ENCODE assay signal across 8 cellular contexts in the genomic region with DNA sequence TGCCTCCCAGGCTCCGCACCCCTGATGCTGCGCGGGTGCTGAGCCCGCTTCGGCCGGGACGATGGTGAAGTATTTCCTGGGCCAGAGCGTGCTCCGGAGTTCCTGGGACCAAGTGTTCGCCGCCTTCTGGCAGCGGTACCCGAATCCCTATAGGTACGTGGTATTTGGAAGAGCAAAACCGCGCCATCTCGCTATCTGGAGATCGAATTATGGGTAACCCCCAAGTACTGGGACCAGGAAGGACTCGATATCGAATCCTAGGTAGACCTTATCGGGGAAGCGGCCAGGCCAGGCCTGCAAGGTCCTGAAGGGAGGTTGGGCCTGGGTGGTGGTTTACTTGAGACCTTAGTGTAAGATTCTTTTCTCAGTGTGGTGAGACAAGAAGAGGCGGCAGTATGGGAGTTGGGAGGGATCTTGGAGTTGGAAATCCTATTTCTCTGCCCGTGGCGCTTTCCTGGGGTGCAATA. TPM values are rescaled to one million over a fixed set of nuclear protein-coding genes. Genes with fewer than 3 reads are reported as not detected.
DNase-seq lines count a peak whose midpoint lies in the region; ATAC-seq, FAIRE-seq and TF ChIP-seq lines count a peak whose summit lies in the region.

No MANE protein-coding gene starts in this region.

- H3K4me3 Mint-ChIP-seq in CD8-positive, alpha-beta memory T cell, result peak overlapping the region; percentile 93 to 98 (median 96)

- DNase-seq in CD8-positive, alpha-beta memory T cell, result no peak
- peak in 3 of 4 experiments; percentile 31 to 58 (median 55) for DNase-seq in K562 (ENCODE audit: extremely low read depth in 1 of 4, low spot score in 3 of 4)
- no peak for DNase-seq in lower leg skin (ENCODE audit: low spot score in 2 of 2)
- no peak for DNase-seq in COR-L47 (lab: John Stamatoyannopoulos, UW)

- peak overlapping the region; percentile 93 to 99 for H3K9ac ChIP-seq in K562 (ENCODE audit: insufficient read depth in 1 of 2, low read depth in 2 of 2, low read length in 2 of 2)

- H3K9me3 ChIP-seq in CD8-positive, alpha-beta memory T cell (ENCODE audit: low read length), result no peaks in the 10 kb centered on the region
- H3K9me3 ChIP-seq in K562 (replicated peaks; ENCODE audit: control insufficient read depth, insufficient read depth, low read depth, low read length), result no peaks in the 10 kb centered on the region

- H3K36me3 Mint-ChIP-seq in CD8-positive, alpha-beta memory T cell, result peaks cover 6 to 39% (median 8%) of the 10 kb centered on the region in 3 donors

- peaks cover 19% of the 10 kb centered on the region for H3K36me3 ChIP-seq in CD8-positive, alpha-beta memory T cell (ENCODE audit: insufficient read depth, low read length)
- H3K36me3 ChIP-seq in K562 (ENCODE audit: control insufficient read depth, insufficient read depth, low read length) (peaks cover 58% of the 10 kb centered on the region), urinary bladder (ENCODE audit: insufficient read depth) (no peaks in the 10 kb centered on the region)

- in situ Hi-C loops in K562 (cut with MboI), result no loop called here

- TF ChIP-seq POLR2A in K562 (conservative IDR thresholded peaks at IDR 0.05) (no peak), lower leg skin (IDR thresholded peaks at IDR 0.05) (no peak)

- peak overlapping the region; percentile 99 for H3K4me3 ChIP-seq in CD8-positive, alpha-beta memory T cell (ENCODE audit: low read length)
- peak overlapping the region; percentile 88 for H3K4me3 ChIP-seq in K562
- H3K4me3 ChIP-seq in lower leg skin (ENCODE audit: low read depth, poor library complexity, severe bottlenecking), result peak overlapping the region; percentile 88
- H3K4me3 ChIP-seq in urinary bladder (ENCODE audit: low read depth, low read length), result peak overlapping the region; percentile 88

- no peaks in the 10 kb centered on the region for H3K9me3 Mint-ChIP-seq in CD8-positive, alpha-beta memory T cell

- H2AFZ ChIP-seq in K562 (ENCODE audit: low read depth, low read length), result peak overlapping the region; percentile 86

- peaks cover 63 to 81% (median 73%) of the 10 kb centered on the region in 3 donors for H3K4me1 Mint-ChIP-seq in CD8-positive, alpha-beta memory T cell

- WGBS in K562 (ENCODE audit: insufficient coverage, low coverage, missing lambda C conversion rate), result 0% methylated on average over 22 of the region's 25 CpGs
- 2% methylated on average over 18 to 19 of the region's 25 CpGs for WGBS in lower leg skin, 2 donors
- under 1% methylated on average over 25 of the region's 25 CpGs for WGBS in urinary bladder

- CTCF ChIA-PET in CD8-positive, alpha-beta memory T cell (lab: Charles Lee), result interaction anchor here (0.8 to 2.0 kb wide), 7 partner anchors 9 to 192 kb away, joined by 3 to 8 read pairs (median 4); no protein-coding TSS in a partner anchor
- CTCF ChIA-PET in K562 (lab: Yijun Ruan, JAX; ENCODE audit: low intra/inter-chr PET ratio), result no interaction called here

- POLR2A ChIA-PET in CD8-positive, alpha-beta memory T cell (lab: Charles Lee), result interaction anchor here (1.0 to 1.5 kb wide), 4 partner anchors 9 to 168 kb away, joined by 3 to 6 read pairs (median 4); no protein-coding TSS in a partner anchor
- POLR2A ChIA-PET in K562 (lab: Yijun Ruan, JAX), result interaction anchor here (0.6 to 1.4 kb wide), 5 partner anchors 9 to 835 kb away, joined by 3 to 4 read pairs (median 3); partner anchors contain the start of gene LMAN2

- H3K27ac Mint-ChIP-seq in CD8-positive, alpha-beta memory T cell, result peak overlapping the region; percentile 92 to 99 (median 95)

- ATAC-seq in HG03571 (IDR thresholded peaks at IDR 0.05; ENCODE audit: unreplicated experiment) (peak; percentile 12), K562 (no peak), HG03469 (IDR thresholded peaks at IDR 0.05; ENCODE audit: unreplicated experiment) (no peak), HG02623 (IDR thresholded peaks at IDR 0.05; ENCODE audit: unreplicated experiment) (no peak)

- TF ChIP-seq EP300 in K562 (IDR thresholded peaks at IDR 0.05; ENCODE audit: low read length), result no peak

- H3K9me1 ChIP-seq in K562 (ENCODE audit: control insufficient read depth, insufficient read depth, low read length), result no peaks in the 10 kb centered on the region

- no peak for FAIRE-seq in K562 (lab: Jason Lieb, UNC)

- no peaks in the 10 kb centered on the region for H3K27me3 ChIP-seq in CD8-positive, alpha-beta memory T cell (ENCODE audit: insufficient read depth, low read length, poor library complexity, severe bottlenecking)
- no peaks in the 10 kb centered on the region for H3K27me3 ChIP-seq in K562 (ENCODE audit: control insufficient read depth in 2 of 2, insufficient read depth in 2 of 2, low read length in 2 of 2)

- TF ChIP-seq CTCF in K562 (IDR thresholded peaks at IDR 0.05 in 2 of 3, conservative IDR thresholded peaks at IDR 0.05 in 1 of 3; ENCODE audit: insufficient read depth in 2 of 3, low read depth in 1 of 3, low read length in 3 of 3) (no peak), lower leg skin (IDR thresholded peaks at IDR 0.05) (no peak)

- H3K4me2 ChIP-seq in K562 (ENCODE audit: insufficient read depth, low read length), result peak overlapping the region; percentile 94

- peaks cover 0 to 3% of the 10 kb centered on the region in 2 donors for H3K27me3 Mint-ChIP-seq in CD8-positive, alpha-beta memory T cell

- H4K20me1 ChIP-seq in K562 (replicated peaks; ENCODE audit: control insufficient read depth, insufficient read depth, low read length), result peaks cover 10% of the 10 kb centered on the region

- H3K27ac ChIP-seq in CD8-positive, alpha-beta memory T cell (ENCODE audit: low read depth, low read length), result peak overlapping the region; percentile 91
- H3K27ac ChIP-seq in K562 (ENCODE audit: extremely low read depth, low read depth, low read length) (peak overlapping the region; percentile 89), urinary bladder (ENCODE audit: low read depth) (no peak overlapping the region)

- BruUV-seq in K562 (replicated peaks; lab: Mats Ljungman, UMichigan), result no TSS peak

- intact Hi-C loops in K562 (cut with micrococcal nuclease), result loop anchor here (5.0 kb wide), 1 partner anchor 172 kb away; the partner anchor contains the start of gene NSD1
- intact Hi-C loops in lower leg skin (cut with DNase I; ENCODE audit: low total_unique reads), result loop anchor here (10.0 kb wide), 1 partner anchor 189 kb away; no protein-coding TSS in a partner anchor

- peaks cover 56% of the 10 kb centered on the region for H3K4me1 ChIP-seq in CD8-positive, alpha-beta memory T cell (ENCODE audit: insufficient read depth, low read length)
- H3K4me1 ChIP-seq in K562 (replicated peaks in 1 of 2; ENCODE audit: control insufficient read depth in 2 of 2, insufficient read depth in 2 of 2, low read length in 2 of 2) (peaks cover 32 to 39% of the 10 kb centered on the region in 2 experiments), urinary bladder (ENCODE audit: insufficient read depth) (peaks cover 2% of the 10 kb centered on the region)

- TF ChIP-seq RAD21 in K562 (CRISPR knock-in tag; conservative IDR thresholded peaks at IDR 0.05 in 1 of 2, IDR thresholded peaks at IDR 0.05 in 1 of 2), result no peak

- H3K79me2 ChIP-seq in K562 (ENCODE audit: control insufficient read depth, insufficient read depth, low read length), result peaks cover 48% of the 10 kb centered on the region

RNA-seq across cellular contexts. Expression of gene PRELID1, which starts 0.4 kb away (rescaled TPM):
- 100 to 1,000 TPM; 342 to 344 TPM for total RNA-seq in CD8-positive, alpha-beta memory T cell
- 235 TPM for polyA plus RNA-seq in CD8-positive, alpha-beta memory T cell
- 48.2 and 87.9 TPM in 2 replicates for total RNA-seq in K562 (2011; cell fraction: chromatin; rRNA removed; ENCODE audit: low replicate concordance)
- total RNA-seq in K562 (2011; cell fraction: nucleolus; rRNA removed), result 113 and 136 TPM in 2 replicates
- total RNA-seq in K562 (2011; cell fraction: nucleoplasm; rRNA removed), result 88.0 and 98.6 TPM in 2 replicates
- total RNA-seq in K562 (2014; rRNA removed) (330 and 397 TPM in 2 replicates), K562 (2014; rRNA removed; fragmentation: Illumina TruSeq; extraction: Trizol) (240 and 288 TPM in 2 replicates), K562 (2015; rRNA removed; fragmentation: Illumina TruSeq; extraction: Trizol) (336 and 342 TPM in 2 replicates), K562 (2021) (357 and 376 TPM in 2 replicates), lower leg skin (100 to 1,000 TPM in 2 of 4 donors, 10 to 100 TPM in 2; 60.7 to 122 (median 96.7) TPM), urinary bladder (40.8 TPM)
- polyA plus RNA-seq in K562 (2011; rRNA removed) (306 and 340 TPM in 2 replicates), K562 (2014; fragmentation: Illumina TruSeq; extraction: Trizol) (313 and 379 TPM in 2 replicates), K562 (2014; fragmentation: Nextera tagmentation; extraction: Ambion mirVana) (10 to 100 TPM; 40.1 to 63.7 TPM), K562 (2014; rRNA removed) (484 and 583 TPM in 2 replicates), urinary bladder (122 TPM)
- polyA plus RNA-seq in K562 (2011; cell fraction: cytosol; rRNA removed), result 419 and 903 TPM in 2 replicates
- polyA plus RNA-seq in K562 (2011; cell fraction: nucleus; rRNA removed), result 140 and 180 TPM in 2 replicates
- 250 and 264 TPM in 2 replicates for polyA plus RNA-seq in K562 (2012)
- 122 and 169 TPM in 2 replicates for polyA minus RNA-seq in K562 (2011; rRNA and poly(A)+ RNA removed)
- 115 and 142 TPM in 2 replicates for polyA minus RNA-seq in K562 (2011; cell fraction: cytosol; rRNA and poly(A)+ RNA removed)
- 52.6 and 54.7 TPM in 2 replicates for polyA minus RNA-seq in K562 (2011; cell fraction: nucleus; rRNA and poly(A)+ RNA removed)

RNA-seq across cellular contexts. Expression of gene RAB24, which starts 0.4 kb away (rescaled TPM):
- 10 to 100 TPM; 26.1 to 28.3 TPM for total RNA-seq in CD8-positive, alpha-beta memory T cell
- 22.9 TPM for polyA plus RNA-seq in CD8-positive, alpha-beta memory T cell
- 54.0 and 133 TPM in 2 replicates for total RNA-seq in K562 (2011; cell fraction: chromatin; rRNA removed; ENCODE audit: low replicate concordance)
- 129 and 138 TPM in 2 replicates for total RNA-seq in K562 (2011; cell fraction: nucleolus; rRNA removed)
- total RNA-seq in K562 (2011; cell fraction: nucleoplasm; rRNA removed), result 74.5 and 88.1 TPM in 2 replicates
- total RNA-seq in K562 (2014; rRNA removed) (61.1 and 72.5 TPM in 2 replicates), K562 (2014; rRNA removed; fragmentation: Illumina TruSeq; extraction: Trizol) (16.8 and 21.2 TPM in 2 replicates), K562 (2015; rRNA removed; fragmentation: Illumina TruSeq; extraction: Trizol) (21.1 and 22.2 TPM in 2 replicates), K562 (2021) (52.5 and 56.7 TPM in 2 replicates), lower leg skin (10 to 100 TPM; 52.2 to 98.5 (median 73.7) TPM), urinary bladder (9.7 TPM)
- polyA plus RNA-seq in K562 (2011; rRNA removed) (70.4 and 85.1 TPM in 2 replicates), K562 (2014; fragmentation: Illumina TruSeq; extraction: Trizol) (34.8 and 40.4 TPM in 2 replicates), K562 (2014; fragmentation: Nextera tagmentation; extraction: Ambion mirVana) (10 to 100 TPM; 13.9 to 15.7 TPM), K562 (2014; rRNA removed) (107 TPM in 2 replicates), urinary bladder (50.6 TPM)
- 83.0 and 103 TPM in 2 replicates for polyA plus RNA-seq in K562 (2011; cell fraction: cytosol; rRNA removed)
- polyA plus RNA-seq in K562 (2011; cell fraction: nucleus; rRNA removed), result 376 and 417 TPM in 2 replicates
- 48.9 and 65.7 TPM in 2 replicates for polyA plus RNA-seq in K562 (2012)
- 15.0 and 17.4 TPM in 2 replicates for polyA minus RNA-seq in K562 (2011; rRNA and poly(A)+ RNA removed)
- 10.5 and 14.7 TPM in 2 replicates for polyA minus RNA-seq in K562 (2011; cell fraction: cytosol; rRNA and poly(A)+ RNA removed)
- polyA minus RNA-seq in K562 (2011; cell fraction: nucleus; rRNA and poly(A)+ RNA removed), result 32.3 and 39.1 TPM in 2 replicates

RNA-seq across cellular contexts. Expression of gene MXD3, which starts 7.7 kb away (rescaled TPM):
- 10 to 100 TPM; 10.2 to 13.4 TPM for total RNA-seq in CD8-positive, alpha-beta memory T cell
- 0.79 TPM for polyA plus RNA-seq in CD8-positive, alpha-beta memory T cell
- 16.1 and 35.8 TPM in 2 replicates for total RNA-seq in K562 (2011; cell fraction: chromatin; rRNA removed; ENCODE audit: low replicate concordance)
- total RNA-seq in K562 (2011; cell fraction: nucleolus; rRNA removed), result 30.9 and 32.9 TPM in 2 replicates
- total RNA-seq in K562 (2011; cell fraction: nucleoplasm; rRNA removed), result 25.8 and 34.4 TPM in 2 replicates
- total RNA-seq in K562 (2014; rRNA removed) (18.2 and 19.5 TPM in 2 replicates), K562 (2014; rRNA removed; fragmentation: Illumina TruSeq; extraction: Trizol) (0.65 and 0.83 TPM in 2 replicates), K562 (2015; rRNA removed; fragmentation: Illumina TruSeq; extraction: Trizol) (4.5 and 6.1 TPM in 2 replicates), K562 (2021) (12.0 and 16.2 TPM in 2 replicates), lower leg skin (10 to 100 TPM in 2 of 4 donors, 1 to 10 TPM in 2; 4.9 to 19.8 (median 13.2) TPM), urinary bladder (11.3 TPM)
- polyA plus RNA-seq in K562 (2011; rRNA removed) (5.2 and 13.6 TPM in 2 replicates), K562 (2014; fragmentation: Illumina TruSeq; extraction: Trizol) (1.8 and 4.5 TPM in 2 replicates), K562 (2014; fragmentation: Nextera tagmentation; extraction: Ambion mirVana) (under 1 TPM; 0.28 to 0.59 TPM), K562 (2014; rRNA removed) (22.8 and 24.8 TPM in 2 replicates), urinary bladder (4.0 TPM)
- 9.9 and 15.2 TPM in 2 replicates for polyA plus RNA-seq in K562 (2011; cell fraction: cytosol; rRNA removed)
- 81.7 and 87.5 TPM in 2 replicates for polyA plus RNA-seq in K562 (2011; cell fraction: nucleus; rRNA removed)
- 9.2 and 20.7 TPM in 2 replicates for polyA plus RNA-seq in K562 (2012)
- 1.8 and 1.9 TPM in 2 replicates for polyA minus RNA-seq in K562 (2011; rRNA and poly(A)+ RNA removed)
- polyA minus RNA-seq in K562 (2011; cell fraction: cytosol; rRNA and poly(A)+ RNA removed), result 1.2 and 4.6 TPM in 2 replicates
- 12.3 and 14.9 TPM in 2 replicates for polyA minus RNA-seq in K562 (2011; cell fraction: nucleus; rRNA and poly(A)+ RNA removed)

RNA-seq across cellular contexts. Expression of gene LMAN2, which starts 47.5 kb away (rescaled TPM):
- total RNA-seq in CD8-positive, alpha-beta memory T cell, result 100 to 1,000 TPM; 112 to 126 TPM
- polyA plus RNA-seq in CD8-positive, alpha-beta memory T cell, result 276 TPM
- 108 and 260 TPM in 2 replicates for total RNA-seq in K562 (2011; cell fraction: chromatin; rRNA removed; ENCODE audit: low replicate concordance)
- 422 and 429 TPM in 2 replicates for total RNA-seq in K562 (2011; cell fraction: nucleolus; rRNA removed)
- 240 and 283 TPM in 2 replicates for total RNA-seq in K562 (2011; cell fraction: nucleoplasm; rRNA removed)
- total RNA-seq in K562 (2014; rRNA removed), result 200 and 216 TPM in 2 replicates
- 69.3 and 110 TPM in 2 replicates for total RNA-seq in K562 (2014; rRNA removed; fragmentation: Illumina TruSeq; extraction: Trizol)
- total RNA-seq in K562 (2015; rRNA removed; fragmentation: Illumina TruSeq; extraction: Trizol), result 179 and 196 TPM in 2 replicates
- total RNA-seq in K562 (2021), result 130 and 136 TPM in 2 replicates
- polyA plus RNA-seq in K562 (2011; rRNA removed), result 119 and 150 TPM in 2 replicates
- polyA plus RNA-seq in K562 (2011; cell fraction: cytosol; rRNA removed), result 299 and 407 TPM in 2 replicates
- polyA plus RNA-seq in K562 (2011; cell fraction: nucleus; rRNA removed), result 207 and 224 TPM in 2 replicates
- polyA plus RNA-seq in K562 (2012), result 176 and 216 TPM in 2 replicates
- polyA plus RNA-seq in K562 (2014; fragmentation: Illumina TruSeq; extraction: Trizol), result 241 and 254 TPM in 2 replicates
- polyA plus RNA-seq in K562 (2014; fragmentation: Nextera tagmentation; extraction: Ambion mirVana), result 1 to 10 TPM; 2.7 to 8.5 TPM
- 196 and 235 TPM in 2 replicates for polyA plus RNA-seq in K562 (2014; rRNA removed)
- polyA minus RNA-seq in K562 (2011; rRNA and poly(A)+ RNA removed), result 113 and 151 TPM in 2 replicates
- polyA minus RNA-seq in K562 (2011; cell fraction: cytosol; rRNA and poly(A)+ RNA removed), result 150 and 163 TPM in 2 replicates
- polyA minus RNA-seq in K562 (2011; cell fraction: nucleus; rRNA and poly(A)+ RNA removed), result 76.1 and 108 TPM in 2 replicates
- total RNA-seq in lower leg skin, result 100 to 1,000 TPM; 139 to 191 (median 166) TPM
- total RNA-seq in urinary bladder, result 101 TPM
- polyA plus RNA-seq in urinary bladder, result 209 TPM

RNA-seq across cellular contexts. Expression of gene RGS14, which starts 53.8 kb away (rescaled TPM):
- 10 to 100 TPM; 60.5 to 61.9 TPM for total RNA-seq in CD8-positive, alpha-beta memory T cell
- polyA plus RNA-seq in CD8-positive, alpha-beta memory T cell, result 83.5 TPM
- 35.8 and 98.9 TPM in 2 replicates for total RNA-seq in K562 (2011; cell fraction: chromatin; rRNA removed; ENCODE audit: low replicate concordance)
- 87.6 and 104 TPM in 2 replicates for total RNA-seq in K562 (2011; cell fraction: nucleolus; rRNA removed)
- 52.4 and 57.0 TPM in 2 replicates for total RNA-seq in K562 (2011; cell fraction: nucleoplasm; rRNA removed)
- total RNA-seq in K562 (2014; rRNA removed) (63.1 and 86.1 TPM in 2 replicates), K562 (2014; rRNA removed; fragmentation: Illumina TruSeq; extraction: Trizol) (6.3 and 10.5 TPM in 2 replicates), K562 (2015; rRNA removed; fragmentation: Illumina TruSeq; extraction: Trizol) (34.5 and 38.8 TPM in 2 replicates), K562 (2021) (50.3 and 55.4 TPM in 2 replicates), lower leg skin (10 to 100 TPM; 28.6 to 38.3 (median 37.2) TPM), urinary bladder (4.7 TPM)
- polyA plus RNA-seq in K562 (2011; rRNA removed) (21.2 and 40.8 TPM in 2 replicates), K562 (2014; fragmentation: Illumina TruSeq; extraction: Trizol) (42.0 and 46.3 TPM in 2 replicates), K562 (2014; fragmentation: Nextera tagmentation; extraction: Ambion mirVana) (1 to 10 TPM in 1 of 2 experiments, under 1 TPM in 1; 0.28 to 1.3 TPM), K562 (2014; rRNA removed) (75.9 and 101 TPM in 2 replicates), urinary bladder (16.4 TPM)
- polyA plus RNA-seq in K562 (2011; cell fraction: cytosol; rRNA removed), result 54.2 and 98.9 TPM in 2 replicates
- 174 and 232 TPM in 2 replicates for polyA plus RNA-seq in K562 (2011; cell fraction: nucleus; rRNA removed)
- polyA plus RNA-seq in K562 (2012), result 40.9 and 53.0 TPM in 2 replicates
- polyA minus RNA-seq in K562 (2011; rRNA and poly(A)+ RNA removed), result 11.5 and 13.6 TPM in 2 replicates
- polyA minus RNA-seq in K562 (2011; cell fraction: cytosol; rRNA and poly(A)+ RNA removed), result 20.3 and 24.8 TPM in 2 replicates
- 49.7 and 64.5 TPM in 2 replicates for polyA minus RNA-seq in K562 (2011; cell fraction: nucleus; rRNA and poly(A)+ RNA removed)

Comparison
In these comparisons a context has a peak if more than half of its experiments do, and no peak if none do; other contexts are left out.
1. DNase-seq: peak in K562 (3 of 4); none in CD8-positive, alpha-beta memory T cell (0 of 5), lower leg skin (0 of 2) and COR-L47 (single experiment).
2. Peak in every context shown above with its lines, with median percentiles within 50 percentile points of each other: H3K4me3 ChIP-seq.